In genomic region chr3:49659756-49660155, GRCh38 we compare ENCODE assay signal across 22 cellular contexts. TPM values are rescaled to one million over a fixed set of nuclear protein-coding genes. Genes with fewer than 3 reads are reported as not detected.
"Had no signal": no experiment of that assay in that cellular context is flagged by ENCODE, and none has a peak within 500 bp of the region (broad histone marks: within the 10 kb centered on the region; RNA-seq: fewer than 3 reads in every experiment).

No MANE protein-coding gene starts in this region.

- H3K9me3 Mint-ChIP-seq: natural killer cell, neural crest cell, type B pancreatic cell had no signal

- H3K27ac Mint-ChIP-seq: natural killer cell, progenitor cell of endocrine pancreas had no signal

- H3K4me1 Mint-ChIP-seq: natural killer cell, neural crest cell had no signal

- DNase-seq: cortex of kidney; dorsolateral prefrontal cortex; effector memory CD4-positive, alpha-beta T cell; heart right ventricle; hypothalamus; kidney glomerular epithelial cell; mucosa of descending colon; natural killer cell; nucleus accumbens; pancreas; right cardiac atrium; small intestine; stimulated activated CD4-positive, alpha-beta T cell treated with anti-CD3 and anti-CD28 coated beads, Interleukin-12 subunit alpha, Interleukin-12 subunit beta, amount 100 ng/mL, for 4 hours; stimulated activated naive CD4-positive, alpha-beta T cell; thyroid gland; uterus had no signal

- H3K4me3 ChIP-seq: dorsolateral prefrontal cortex, heart right ventricle, mucosa of descending colon, pancreas, suprapubic skin, thyroid gland, uterus had no signal

- H3K4me1 ChIP-seq: heart right ventricle, pancreas, suprapubic skin, uterus had no signal

- H3K9me3 ChIP-seq: heart right ventricle, mucosa of descending colon, pancreas, suprapubic skin, thyroid gland, uterus had no signal

- H3K27me3 Mint-ChIP-seq: progenitor cell of endocrine pancreas, type B pancreatic cell had no signal

- H3K27ac ChIP-seq: heart right ventricle, pancreas, suprapubic skin, thyroid gland, uterus had no signal

- ATAC-seq: esophagus mucosa, heart right ventricle, mucosa of descending colon, natural killer cell, pancreas, right cardiac atrium had no signal

- H3K4me3 Mint-ChIP-seq: natural killer cell, neural crest cell, type B pancreatic cell had no signal

- H3K36me3 Mint-ChIP-seq: natural killer cell, type B pancreatic cell had no signal

- H3K36me3 ChIP-seq: heart right ventricle, pancreas, suprapubic skin, thyroid gland, uterus had no signal

- H3K27me3 ChIP-seq: dorsolateral prefrontal cortex, heart right ventricle, pancreas, thyroid gland, uterus had no signal

RNA-seq across cellular contexts. Expression of gene AMIGO3, which starts 59.7 kb away (rescaled TPM):
- total RNA-seq: esophagus mucosa, frontal cortex, mucosa of descending colon, pancreas, uterus had no signal
